Comparison of ENCODE assay signal across 1 cellular context in the genomic region with DNA sequence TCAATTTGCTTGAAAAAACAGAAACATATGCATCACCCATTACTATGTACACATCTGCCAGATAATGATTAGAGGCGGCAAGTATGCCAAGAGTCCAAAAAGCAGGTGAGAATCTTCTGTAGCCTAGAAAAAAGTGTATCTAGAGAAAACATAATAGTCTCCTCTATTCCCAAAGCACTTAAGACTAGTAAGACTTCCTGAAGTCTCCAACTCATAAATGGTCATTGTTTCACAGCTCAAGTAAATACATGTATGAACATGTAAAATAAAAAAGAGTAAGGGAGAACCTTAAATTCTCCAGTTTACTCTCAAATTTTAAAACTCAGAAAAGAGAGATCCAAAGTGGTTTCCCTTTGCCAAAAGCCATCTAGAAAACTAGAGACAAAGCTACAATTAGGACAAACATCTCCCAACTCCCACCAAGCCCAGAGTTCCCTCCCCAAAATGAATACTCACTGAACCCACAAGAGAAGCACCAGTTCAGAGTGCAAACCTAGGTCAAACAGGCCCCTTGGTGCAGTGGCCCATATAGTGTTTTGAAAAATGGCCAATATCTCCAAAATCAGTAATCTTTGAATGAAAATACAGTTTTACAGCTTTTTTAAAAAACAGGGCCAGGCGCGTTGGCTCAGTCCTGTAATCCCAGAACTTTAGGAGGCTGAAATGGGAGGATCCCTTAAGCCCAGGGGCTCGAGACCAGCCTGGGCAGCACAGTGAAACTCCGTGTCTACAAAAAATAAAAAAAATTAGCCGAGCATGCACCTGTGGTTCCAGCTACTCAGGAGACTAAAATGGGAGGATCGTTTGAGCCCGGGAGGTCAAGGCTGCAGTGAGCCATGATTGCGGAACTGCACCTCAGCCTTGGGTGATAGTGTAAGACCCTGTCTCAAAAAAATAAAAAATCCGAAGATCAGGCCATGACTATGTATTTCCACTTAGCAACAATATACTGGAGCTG.
TF ChIP-seq lines count a peak whose summit lies in the region.

No MANE protein-coding gene starts in this region.

TF ChIP-seq in GM23338, 12 proteins besides CTCF, POLR2A, EP300 and RAD21:
- TF ChIP-seq, protein P1, sequence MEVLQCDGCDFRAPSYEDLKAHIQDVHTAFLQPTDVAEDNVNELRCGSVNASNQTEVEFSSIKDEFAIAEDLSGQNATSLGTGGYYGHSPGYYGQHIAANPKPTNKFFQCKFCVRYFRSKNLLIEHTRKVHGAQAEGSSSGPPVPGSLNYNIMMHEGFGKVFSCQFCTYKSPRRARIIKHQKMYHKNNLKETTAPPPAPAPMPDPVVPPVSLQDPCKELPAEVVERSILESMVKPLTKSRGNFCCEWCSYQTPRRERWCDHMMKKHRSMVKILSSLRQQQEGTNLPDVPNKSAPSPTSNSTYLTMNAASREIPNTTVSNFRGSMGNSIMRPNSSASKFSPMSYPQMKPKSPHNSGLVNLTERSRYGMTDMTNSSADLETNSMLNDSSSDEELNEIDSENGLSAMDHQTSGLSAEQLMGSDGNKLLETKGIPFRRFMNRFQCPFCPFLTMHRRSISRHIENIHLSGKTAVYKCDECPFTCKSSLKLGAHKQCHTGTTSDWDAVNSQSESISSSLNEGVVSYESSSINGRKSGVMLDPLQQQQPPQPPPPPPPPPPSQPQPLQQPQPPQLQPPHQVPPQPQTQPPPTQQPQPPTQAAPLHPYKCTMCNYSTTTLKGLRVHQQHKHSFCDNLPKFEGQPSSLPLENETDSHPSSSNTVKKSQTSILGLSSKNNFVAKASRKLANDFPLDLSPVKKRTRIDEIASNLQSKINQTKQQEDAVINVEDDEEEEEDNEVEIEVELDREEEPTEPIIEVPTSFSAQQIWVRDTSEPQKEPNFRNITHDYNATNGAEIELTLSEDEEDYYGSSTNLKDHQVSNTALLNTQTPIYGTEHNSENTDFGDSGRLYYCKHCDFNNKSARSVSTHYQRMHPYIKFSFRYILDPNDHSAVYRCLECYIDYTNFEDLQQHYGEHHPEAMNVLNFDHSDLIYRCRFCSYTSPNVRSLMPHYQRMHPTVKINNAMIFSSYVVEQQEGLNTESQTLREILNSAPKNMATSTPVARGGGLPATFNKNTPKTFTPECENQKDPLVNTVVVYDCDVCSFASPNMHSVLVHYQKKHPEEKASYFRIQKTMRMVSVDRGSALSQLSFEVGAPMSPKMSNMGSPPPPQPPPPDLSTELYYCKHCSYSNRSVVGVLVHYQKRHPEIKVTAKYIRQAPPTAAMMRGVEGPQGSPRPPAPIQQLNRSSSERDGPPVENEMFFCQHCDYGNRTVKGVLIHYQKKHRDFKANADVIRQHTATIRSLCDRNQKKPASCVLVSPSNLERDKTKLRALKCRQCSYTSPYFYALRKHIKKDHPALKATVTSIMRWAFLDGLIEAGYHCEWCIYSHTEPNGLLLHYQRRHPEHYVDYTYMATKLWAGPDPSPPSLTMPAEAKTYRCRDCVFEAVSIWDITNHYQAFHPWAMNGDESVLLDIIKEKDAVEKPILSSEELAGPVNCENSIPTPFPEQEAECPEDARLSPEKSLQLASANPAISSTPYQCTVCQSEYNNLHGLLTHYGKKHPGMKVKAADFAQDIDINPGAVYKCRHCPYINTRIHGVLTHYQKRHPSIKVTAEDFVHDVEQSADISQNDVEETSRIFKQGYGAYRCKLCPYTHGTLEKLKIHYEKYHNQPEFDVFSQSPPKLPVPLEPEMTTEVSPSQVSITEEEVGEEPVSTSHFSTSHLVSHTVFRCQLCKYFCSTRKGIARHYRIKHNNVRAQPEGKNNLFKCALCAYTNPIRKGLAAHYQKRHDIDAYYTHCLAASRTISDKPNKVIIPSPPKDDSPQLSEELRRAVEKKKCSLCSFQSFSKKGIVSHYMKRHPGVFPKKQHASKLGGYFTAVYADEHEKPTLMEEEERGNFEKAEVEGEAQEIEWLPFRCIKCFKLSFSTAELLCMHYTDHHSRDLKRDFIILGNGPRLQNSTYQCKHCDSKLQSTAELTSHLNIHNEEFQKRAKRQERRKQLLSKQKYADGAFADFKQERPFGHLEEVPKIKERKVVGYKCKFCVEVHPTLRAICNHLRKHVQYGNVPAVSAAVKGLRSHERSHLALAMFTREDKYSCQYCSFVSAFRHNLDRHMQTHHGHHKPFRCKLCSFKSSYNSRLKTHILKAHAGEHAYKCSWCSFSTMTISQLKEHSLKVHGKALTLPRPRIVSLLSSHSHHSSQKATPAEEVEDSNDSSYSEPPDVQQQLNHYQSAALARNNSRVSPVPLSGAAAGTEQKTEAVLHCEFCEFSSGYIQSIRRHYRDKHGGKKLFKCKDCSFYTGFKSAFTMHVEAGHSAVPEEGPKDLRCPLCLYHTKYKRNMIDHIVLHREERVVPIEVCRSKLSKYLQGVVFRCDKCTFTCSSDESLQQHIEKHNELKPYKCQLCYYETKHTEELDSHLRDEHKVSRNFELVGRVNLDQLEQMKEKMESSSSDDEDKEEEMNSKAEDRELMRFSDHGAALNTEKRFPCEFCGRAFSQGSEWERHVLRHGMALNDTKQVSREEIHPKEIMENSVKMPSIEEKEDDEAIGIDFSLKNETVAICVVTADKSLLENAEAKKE (CRISPR knock-in tag; IDR thresholded peaks at IDR 0.05) = no peak
- no peak for TF ChIP-seq CREB1 (CRISPR knock-in tag; IDR thresholded peaks at IDR 0.05; ENCODE audit: low read depth)
- no peak for TF ChIP-seq EZH2phosphoT487 (IDR thresholded peaks at IDR 0.05; ENCODE audit: unreplicated experiment)
- TF ChIP-seq POLR2AphosphoS5 (IDR thresholded peaks at IDR 0.05; ENCODE audit: low read depth) = no peak
- TF ChIP-seq ZNF114 (CRISPR knock-in tag; IDR thresholded peaks at IDR 0.05) = no peak
- TF ChIP-seq NANOG (IDR thresholded peaks at IDR 0.05; ENCODE audit: borderline replicate concordance) = no peak
- TF ChIP-seq, protein P2, sequence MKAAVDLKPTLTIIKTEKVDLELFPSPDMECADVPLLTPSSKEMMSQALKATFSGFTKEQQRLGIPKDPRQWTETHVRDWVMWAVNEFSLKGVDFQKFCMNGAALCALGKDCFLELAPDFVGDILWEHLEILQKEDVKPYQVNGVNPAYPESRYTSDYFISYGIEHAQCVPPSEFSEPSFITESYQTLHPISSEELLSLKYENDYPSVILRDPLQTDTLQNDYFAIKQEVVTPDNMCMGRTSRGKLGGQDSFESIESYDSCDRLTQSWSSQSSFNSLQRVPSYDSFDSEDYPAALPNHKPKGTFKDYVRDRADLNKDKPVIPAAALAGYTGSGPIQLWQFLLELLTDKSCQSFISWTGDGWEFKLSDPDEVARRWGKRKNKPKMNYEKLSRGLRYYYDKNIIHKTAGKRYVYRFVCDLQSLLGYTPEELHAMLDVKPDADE (IDR thresholded peaks at IDR 0.05) = no peak
- no peak for TF ChIP-seq EZH2 (IDR thresholded peaks at IDR 0.05; ENCODE audit: low read depth, unreplicated experiment)
- TF ChIP-seq JUNB (IDR thresholded peaks at IDR 0.05; ENCODE audit: unreplicated experiment) = no peak
- no peak for TF ChIP-seq ZNF331 (CRISPR knock-in tag; IDR thresholded peaks at IDR 0.05; ENCODE audit: low read depth)
- TF ChIP-seq, protein P3, sequence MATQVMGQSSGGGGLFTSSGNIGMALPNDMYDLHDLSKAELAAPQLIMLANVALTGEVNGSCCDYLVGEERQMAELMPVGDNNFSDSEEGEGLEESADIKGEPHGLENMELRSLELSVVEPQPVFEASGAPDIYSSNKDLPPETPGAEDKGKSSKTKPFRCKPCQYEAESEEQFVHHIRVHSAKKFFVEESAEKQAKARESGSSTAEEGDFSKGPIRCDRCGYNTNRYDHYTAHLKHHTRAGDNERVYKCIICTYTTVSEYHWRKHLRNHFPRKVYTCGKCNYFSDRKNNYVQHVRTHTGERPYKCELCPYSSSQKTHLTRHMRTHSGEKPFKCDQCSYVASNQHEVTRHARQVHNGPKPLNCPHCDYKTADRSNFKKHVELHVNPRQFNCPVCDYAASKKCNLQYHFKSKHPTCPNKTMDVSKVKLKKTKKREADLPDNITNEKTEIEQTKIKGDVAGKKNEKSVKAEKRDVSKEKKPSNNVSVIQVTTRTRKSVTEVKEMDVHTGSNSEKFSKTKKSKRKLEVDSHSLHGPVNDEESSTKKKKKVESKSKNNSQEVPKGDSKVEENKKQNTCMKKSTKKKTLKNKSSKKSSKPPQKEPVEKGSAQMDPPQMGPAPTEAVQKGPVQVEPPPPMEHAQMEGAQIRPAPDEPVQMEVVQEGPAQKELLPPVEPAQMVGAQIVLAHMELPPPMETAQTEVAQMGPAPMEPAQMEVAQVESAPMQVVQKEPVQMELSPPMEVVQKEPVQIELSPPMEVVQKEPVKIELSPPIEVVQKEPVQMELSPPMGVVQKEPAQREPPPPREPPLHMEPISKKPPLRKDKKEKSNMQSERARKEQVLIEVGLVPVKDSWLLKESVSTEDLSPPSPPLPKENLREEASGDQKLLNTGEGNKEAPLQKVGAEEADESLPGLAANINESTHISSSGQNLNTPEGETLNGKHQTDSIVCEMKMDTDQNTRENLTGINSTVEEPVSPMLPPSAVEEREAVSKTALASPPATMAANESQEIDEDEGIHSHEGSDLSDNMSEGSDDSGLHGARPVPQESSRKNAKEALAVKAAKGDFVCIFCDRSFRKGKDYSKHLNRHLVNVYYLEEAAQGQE (IDR thresholded peaks at IDR 0.05; ENCODE audit: unreplicated experiment) = no peak
